Comparison of ENCODE assay signal across 19 cellular contexts in genomic region chr3:183811638-183812037, GRCh38. TPM values are rescaled to one million over a fixed set of nuclear protein-coding genes. Genes with fewer than 3 reads are reported as not detected.
A peak's percentile ranks its signal among the peaks of the same experiment; 100 is the strongest.
DNase-seq lines count a peak whose midpoint lies in the region; ATAC-seq and TF ChIP-seq lines count a peak whose summit lies in the region.
"Had no signal": no experiment of that assay in that cellular context is flagged by ENCODE, and none has a peak within 500 bp of the region (broad histone marks: within the 10 kb centered on the region; RNA-seq: fewer than 3 reads in every experiment).

No MANE protein-coding gene starts in this region.

- H3K79me1 ChIP-seq in H9 (ENCODE audit: insufficient read depth, low read depth, low read length, poor library complexity, severe bottlenecking), result no peaks in the 10 kb centered on the region

- H3K9me3 Mint-ChIP-seq in H9, result no peaks in the 10 kb centered on the region
- H3K9me3 Mint-ChIP-seq in nephron progenitor cell, result no peaks in the 10 kb centered on the region
- H3K9me3 Mint-ChIP-seq: CD4-positive, alpha-beta T cell; IgD-negative memory B cell had no signal

- H2BK120ac ChIP-seq in H9 (ENCODE audit: low read depth, low read length, poor library complexity, severe bottlenecking), result no peak overlapping the region

- H4K91ac ChIP-seq in H9 (ENCODE audit: insufficient read length, low read depth, low read length), result no peak overlapping the region

- H2AK5ac ChIP-seq in H9 (ENCODE audit: insufficient read length, low read length), result no peak overlapping the region

- no peak overlapping the region for H3K4me2 ChIP-seq in H9 (ENCODE audit: insufficient read depth, insufficient read length, low read length)

- TF ChIP-seq CTCF in H9 (conservative IDR thresholded peaks at IDR 0.05) (no peak), RWPE2 (IDR thresholded peaks at IDR 0.05; ENCODE audit: poor library complexity, severe bottlenecking) (no peak), nephron progenitor cell (IDR thresholded peaks at IDR 0.05) (no peak)

- H4K20me1 ChIP-seq in H9 (ENCODE audit: control insufficient read depth, insufficient read depth, insufficient read length), result no peaks in the 10 kb centered on the region

- H3K4me3 Mint-ChIP-seq in H9, result no peak overlapping the region
- H3K4me3 Mint-ChIP-seq in nephron progenitor cell, result no peak overlapping the region
- H3K4me3 Mint-ChIP-seq: B cell; CD4-positive, alpha-beta T cell; IgD-negative memory B cell had no signal

- no peak overlapping the region for H3T11ph ChIP-seq in H9 (ENCODE audit: low read length)

- H3K27ac ChIP-seq in H9 (ENCODE audit: insufficient read length, low read depth, low read length) (no peak overlapping the region), RWPE2 (ENCODE audit: poor library complexity, severe bottlenecking) (peak overlapping the region; percentile 31), cingulate gyrus (ENCODE audit: low read depth, low read length) (peak overlapping the region; percentile 83)
- H3K27ac ChIP-seq: GM23248 had no signal

- ATAC-seq in RWPE2 (ENCODE audit: low read depth) (peak; percentile 54), GM18498 (IDR thresholded peaks at IDR 0.05; ENCODE audit: unreplicated experiment) (no peak), HG03442 (IDR thresholded peaks at IDR 0.05; ENCODE audit: unreplicated experiment) (no peak)
- ATAC-seq: GM12878 had no signal

- H3K23ac ChIP-seq in H9 (ENCODE audit: insufficient read length, low read depth, low read length), result no peak overlapping the region

- H3K4me3 ChIP-seq in RWPE2 (ENCODE audit: severe bottlenecking), result no peak overlapping the region
- H3K4me3 ChIP-seq: GM12878, GM23248 had no signal

- no peak overlapping the region for H4K8ac ChIP-seq in H9 (replicated peaks; ENCODE audit: insufficient read length, low read depth, low read length)

- H3K27me3 Mint-ChIP-seq in H9 (ENCODE audit: low read depth), result no peaks in the 10 kb centered on the region; the same call in 1 of the 2 replicates
- no peaks in the 10 kb centered on the region for H3K27me3 Mint-ChIP-seq in nephron progenitor cell (ENCODE audit: low read depth, poor library complexity)
- H3K27me3 Mint-ChIP-seq: B cell; CD4-positive, alpha-beta T cell; IgD-negative memory B cell had no signal

- H3K56ac ChIP-seq in H9 (ENCODE audit: insufficient read length, low read depth, low read length), result no peak overlapping the region

- no peak overlapping the region for H2BK12ac ChIP-seq in H9 (ENCODE audit: insufficient read length, low read depth, low read length)

- H3K4me1 Mint-ChIP-seq in H9, result 0 out of 4 replicates have a peak, but pooled peaks cover 0 to 1% of the 10 kb centered on the region in 2 experiments
- H3K4me1 Mint-ChIP-seq in nephron progenitor cell, result no peaks in the 10 kb centered on the region
- H3K4me1 Mint-ChIP-seq: B cell had no signal

- no peak overlapping the region for H2BK15ac ChIP-seq in H9 (ENCODE audit: low read depth, low read length)

- H3K36me3 Mint-ChIP-seq in H9 (ENCODE audit: insufficient read depth in 1 of 3, low read depth in 3 of 3) (peaks cover 29 to 82% (median 67%) of the 10 kb centered on the region in 3 experiments; a peak in 6 of 7 replicates), nephron progenitor cell (ENCODE audit: low read depth) (peaks cover 76% of the 10 kb centered on the region)

- no CpG with 5 or more reads among the region's 11 CpGs for WGBS in H9 (ENCODE audit: extremely low coverage, insufficient read length, low lambda C conversion rate)

- H3K79me2 ChIP-seq in H9 (ENCODE audit: insufficient read depth, low read length), result no peaks in the 10 kb centered on the region

- H3K36me3 ChIP-seq in RWPE2 (ENCODE audit: low read depth), result peaks cover 63% of the 10 kb centered on the region

- H3K23me2 ChIP-seq in H9 (ENCODE audit: insufficient read length, low read depth, low read length, poor library complexity, severe bottlenecking), result no peaks in the 10 kb centered on the region

- DNase-seq in H9 (no peak), RWPE2 (ENCODE audit: low spot score) (no peak), nephron progenitor cell (no peak), NCI-H1048 (lab: John Stamatoyannopoulos, UW) (no peak), OCI-M1 (lab: John Stamatoyannopoulos, UW) (no peak)
- DNase-seq: Calu3; CD4-positive, alpha-beta T cell; GM23248; MV-4-11; NCI-H1436 treated with DMSO at 0.1 percent for 48 hours; NCI-H2081; NCI-H526; RPMI8226 had no signal

- no peak overlapping the region for H3K4ac ChIP-seq in H9 (ENCODE audit: low read depth, low read length)

- no peak overlapping the region for H4K5ac ChIP-seq in H9 (ENCODE audit: insufficient read length, low read depth, low read length)

- no peaks in the 10 kb centered on the region for H3K4me1 ChIP-seq in H9 (ENCODE audit: insufficient read depth, low read length)
- peaks cover 15% of the 10 kb centered on the region for H3K4me1 ChIP-seq in RWPE2 (ENCODE audit: insufficient read depth, poor library complexity, severe bottlenecking)

- no peak overlapping the region for H2BK20ac ChIP-seq in H9 (ENCODE audit: low read depth, low read length, poor library complexity, severe bottlenecking)

- H3K27me3 ChIP-seq in H9 (ENCODE audit: insufficient read depth, low read length) (no peaks in the 10 kb centered on the region), RWPE2 (ENCODE audit: insufficient read depth, poor library complexity, severe bottlenecking) (no peaks in the 10 kb centered on the region)

- no peak overlapping the region for H3K14ac ChIP-seq in H9 (ENCODE audit: insufficient read depth, low read length)

- no peak overlapping the region for H3K9ac ChIP-seq in H9 (ENCODE audit: extremely low read depth, insufficient read length, low read length)
- H3K9ac ChIP-seq: GM23248 had no signal

- H3K9me3 ChIP-seq in H9 (ENCODE audit: control insufficient read depth, low read depth, low read length) (no peaks in the 10 kb centered on the region), RWPE2 (ENCODE audit: severe bottlenecking) (no peaks in the 10 kb centered on the region)

- H3K18ac ChIP-seq in H9 (ENCODE audit: insufficient read length, low read depth, low read length), result no peak overlapping the region

- H2BK5ac ChIP-seq in H9 (ENCODE audit: insufficient read length, low read length), result no peak overlapping the region

- H3K27ac Mint-ChIP-seq in H9, result peak overlapping the region in 2 of 3 experiments; percentile 32 to 77; a peak in 2 of 7 replicates
- H3K27ac Mint-ChIP-seq in nephron progenitor cell, result peak overlapping the region; percentile 97
- H3K27ac Mint-ChIP-seq: B cell; CD4-positive, alpha-beta T cell; IgD-negative memory B cell had no signal

- no peak overlapping the region for H2AFZ ChIP-seq in H9 (ENCODE audit: low read length)
- H2AFZ ChIP-seq: GM23248 had no signal

RNA-seq across cellular contexts. Expression of gene MAP6D1, which starts 13.7 kb away (rescaled TPM):
- total RNA-seq in H9 (2021), result 5.6 and 7.1 TPM in 2 replicates
